ENCODE assay signal across 24 cellular contexts in genomic region chr1:82179162-82179561, GRCh38.
"Had no signal": no experiment of that assay in that cellular context is flagged by ENCODE, and none has a peak within 500 bp of the region (broad histone marks: within the 10 kb centered on the region; RNA-seq: fewer than 3 reads in every experiment).

No MANE protein-coding gene starts in this region.

- H3K9me3 ChIP-seq: breast epithelium, gastroesophageal sphincter, neutrophil, psoas muscle, suprapubic skin, tibial artery, upper lobe of right lung had no signal

- FAIRE-seq: kidney had no signal

- H3K79me2 ChIP-seq: hepatocyte had no signal

- H3K4me2 ChIP-seq: hepatocyte had no signal

- ATAC-seq: activated CD8-positive, alpha-beta T cell treated with anti-CD3 and anti-CD28 coated beads for 36 hours; activated naive CD8-positive, alpha-beta T cell treated with anti-CD3 and anti-CD28 coated beads, Interleukin-2, amount 50 U/mL, for 24 hours; activated T-cell treated with anti-CD3 and anti-CD28 coated beads, Interleukin-2, amount 50 U/mL, for 4 hours; activated T-helper 17 cell treated with anti-CD3 and anti-CD28 coated beads, Interleukin-2, amount 50 U/mL, for 72 hours; esophagus mucosa; gastroesophageal sphincter; left colon; psoas muscle; upper lobe of right lung had no signal

- H3K36me3 ChIP-seq: breast epithelium, gastroesophageal sphincter, neutrophil, suprapubic skin, tibial artery, upper lobe of right lung had no signal

- H3K4me3 ChIP-seq: breast epithelium, gastroesophageal sphincter, hepatocyte, psoas muscle, suprapubic skin, tibial artery, upper lobe of right lung had no signal

- H2AFZ ChIP-seq: hepatocyte had no signal

- H3K27ac ChIP-seq: breast epithelium, gastroesophageal sphincter, hepatocyte, neutrophil, psoas muscle, suprapubic skin, tibial artery, upper lobe of right lung had no signal

- DNase-seq: activated CD4-positive, alpha-beta T cell treated with anti-CD3 and anti-CD28 coated beads for 1 hour; activated CD4-positive, alpha-beta T cell treated with anti-CD3 and anti-CD28 coated beads, Interleukin-2, amount 10 ng/mL, durations not matched to agents 7 days and 5 days; activated CD8-positive, alpha-beta T cell treated with anti-CD3 and anti-CD28 coated beads for 36 hours; activated naive CD8-positive, alpha-beta T cell treated with anti-CD3 and anti-CD28 coated beads, Interleukin-2, amount 50 U/mL, for 24 hours; activated T-cell treated with anti-CD3 and anti-CD28 coated beads, Interleukin-2, amount 50 U/mL, for 4 hours; central memory CD4-positive, alpha-beta T cell; endodermal cell; kidney; left colon; naive B cell; nephron progenitor cell; psoas muscle; stimulated activated CD4-positive, alpha-beta T cell treated with anti-CD3 and anti-CD28 coated beads, Interleukin-15, amount 100 ng/mL, for 24 hours; stimulated activated naive CD4-positive, alpha-beta T cell; T-helper 2 cell; tibial artery; upper lobe of right lung had no signal

- H3K4me1 ChIP-seq: breast epithelium, gastroesophageal sphincter, psoas muscle, suprapubic skin, tibial artery, upper lobe of right lung had no signal

- H3K27me3 ChIP-seq: breast epithelium, gastroesophageal sphincter, hepatocyte, neutrophil, suprapubic skin, tibial artery, upper lobe of right lung had no signal
